ENCODE assay signal across 9 cellular contexts in the genomic region with DNA sequence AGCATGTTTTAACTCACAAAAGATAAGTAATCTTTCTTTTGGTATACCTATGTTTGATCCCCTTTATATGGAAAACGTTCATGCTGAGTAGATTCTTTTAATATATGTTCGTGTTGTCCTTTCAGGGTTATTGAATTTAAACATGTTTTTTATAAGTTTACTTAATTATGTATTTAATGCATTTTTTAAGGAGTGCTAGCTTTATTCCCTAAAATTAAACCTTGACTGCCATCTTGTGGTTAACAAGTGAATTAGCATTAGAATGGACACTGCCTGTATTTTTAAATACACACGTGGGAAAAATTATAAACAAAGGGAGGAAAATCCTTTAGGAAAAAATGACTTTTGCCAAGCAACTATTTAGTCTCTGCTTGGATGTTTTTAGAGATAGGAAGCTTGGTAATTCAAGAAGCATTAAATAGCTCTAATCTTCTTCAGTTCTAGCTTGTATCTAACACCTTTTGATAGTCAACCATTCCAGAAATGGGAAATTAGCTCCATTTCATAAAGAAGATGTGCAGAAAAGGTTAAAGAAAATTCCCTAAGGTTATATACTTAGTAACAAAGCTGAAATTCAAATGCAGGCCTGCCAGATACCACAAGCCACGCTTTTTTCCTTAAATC. TPM values are rescaled to one million over a fixed set of nuclear protein-coding genes. Genes with fewer than 3 reads are reported as not detected.
A peak's percentile ranks its signal among the peaks of the same experiment; 100 is the strongest.
DNase-seq lines count a peak whose midpoint lies in the region; ATAC-seq and TF ChIP-seq lines count a peak whose summit lies in the region.
"Had no signal": no experiment of that assay in that cellular context is flagged by ENCODE, and none has a peak within 500 bp of the region (broad histone marks: within the 10 kb centered on the region; RNA-seq: fewer than 3 reads in every experiment).

No MANE protein-coding gene starts in this region.

- no peak overlapping the region for H3K4me3 ChIP-seq in prostate gland

- CTCF ChIA-PET in Calu3 (lab: Charles Lee) = interaction anchor here (0.6 to 1.3 kb wide), 7 partner anchors 75 to 689 kb away, joined by 3 to 11 read pairs (median 3); no protein-coding TSS in a partner anchor

- whole genome bisulfite sequencing in prostate gland = 18% methylated on average over 4 of the region's 4 CpGs

- TF ChIP-seq POLR2A in prostate gland (IDR thresholded peaks at IDR 0.05) = no peak

- H3K27ac Mint-ChIP-seq in Calu3 (ENCODE audit: unreplicated experiment) = no peak overlapping the region

- in situ Hi-C loops in KBM-7 (cut with MboI; ENCODE audit: low pct_unique_long_range_greater_than_20kb, low sequenced_read_pairs) = no loop called here

- no peaks in the 10 kb centered on the region for H3K4me1 ChIP-seq in prostate gland (replicated peaks)

- intact Hi-C loops in Calu3 (cut with micrococcal nuclease; ENCODE audit: unreplicated experiment) (loop anchor here (1.0 kb wide), 1 partner anchor 572 kb away; no protein-coding TSS in a partner anchor), prostate gland (cut with DNase I) (loop anchor here (5.0 to 10.0 kb wide), 2 partner anchors 82 to 629 kb away; no protein-coding TSS in a partner anchor)

- no TSS peak for BruUV-seq in Calu3 (replicated peaks; lab: Mats Ljungman, UMichigan)

- TF ChIP-seq CTCF in Calu3 (IDR thresholded peaks at IDR 0.05; ENCODE audit: unreplicated experiment) = peak; percentile 51
- peak; percentile 67 to 86 (median 82) for TF ChIP-seq CTCF in prostate gland (IDR thresholded peaks at IDR 0.05)

- no peak overlapping the region for H3K4me3 Mint-ChIP-seq in Calu3 (ENCODE audit: low read depth, unreplicated experiment)

- no peaks in the 10 kb centered on the region for H3K27me3 Mint-ChIP-seq in Calu3 (ENCODE audit: unreplicated experiment)

- H3K27ac ChIP-seq in prostate gland = no peak overlapping the region

- H3K36me3 ChIP-seq in prostate gland = no peaks in the 10 kb centered on the region

- no peak for ATAC-seq in HG03159 (IDR thresholded peaks at IDR 0.05; ENCODE audit: unreplicated experiment)
- no peak for ATAC-seq in HG02973 (IDR thresholded peaks at IDR 0.05; ENCODE audit: unreplicated experiment)

- no peaks in the 10 kb centered on the region for H3K27me3 ChIP-seq in prostate gland (replicated peaks; ENCODE audit: insufficient read depth)

- H3K9me3 Mint-ChIP-seq in Calu3 (ENCODE audit: low read depth, unreplicated experiment) = no peaks in the 10 kb centered on the region

- DNase-seq in Calu3 = no peak
- peak; percentile 52 for DNase-seq in KBM-7
- peak; percentile 21 to 46 for DNase-seq in SHP77 (lab: John Stamatoyannopoulos, UW)
- DNase-seq in fibroblast of gingiva (ENCODE audit: low read depth) = peak; percentile 42
- no peak for DNase-seq in prostate gland (ENCODE audit: low spot score)
- DNase-seq in mesenteric fat pad (ENCODE audit: low spot score) = no peak

- no peaks in the 10 kb centered on the region for H3K9me3 ChIP-seq in prostate gland

- peaks cover 20% of the 10 kb centered on the region for H3K4me1 Mint-ChIP-seq in Calu3 (ENCODE audit: low read depth, unreplicated experiment)

- H3K36me3 Mint-ChIP-seq in Calu3 (ENCODE audit: insufficient read depth, unreplicated experiment) = no peaks in the 10 kb centered on the region

RNA-seq across cellular contexts. Expression of a gene that starts 43.0 kb away (rescaled TPM):
- not detected in 2 replicates for total RNA-seq in Calu3 (2022)
- total RNA-seq in prostate gland = 1 to 10 TPM in 1 of 2 donors, not detected in 1; 1.8 TPM
- not detected for total RNA-seq in mesenteric fat pad
- total RNA-seq: urinary bladder had no signal

Comparison
In these comparisons a context has a peak if more than half of its experiments do, and no peak if none do; other contexts are left out.
1. DNase-seq: peak in KBM-7 (single experiment), SHP77 (2 of 2) and fibroblast of gingiva (single experiment); none in Calu3 (single experiment), prostate gland (single experiment) and mesenteric fat pad (single experiment).